ENCODE assay signal across 20 cellular contexts in genomic region chr11:77309401-77310085, GRCh38. TPM values are rescaled to one million over a fixed set of nuclear protein-coding genes. Genes with fewer than 3 reads are reported as not detected.
"Had no signal": no experiment of that assay in that cellular context is flagged by ENCODE, and none has a peak within 500 bp of the region (broad histone marks: within the 10 kb centered on the region; RNA-seq: fewer than 3 reads in every experiment).

No MANE protein-coding gene starts in this region.

- H3K36me3 Mint-ChIP-seq: activated naive CD8-positive, alpha-beta T cell treated with anti-CD3 and anti-CD28 coated beads, Interleukin-2, amount 10 ng/mL, durations not matched to agents 7 days and 5 days; natural killer cell treated with Interleukin-12 subunit alpha and Interleukin-12 subunit beta and Interleukin-15 and Interleukin-18, amount 100 ng/mL, for 72 hours had no signal

- H3K4me3 Mint-ChIP-seq: activated B cell treated with CpG ODN at 0.5 μM for 24 hours; activated CD4-positive, alpha-beta T cell treated with anti-CD3 and anti-CD28 coated beads, Interleukin-2, amount 10 ng/mL, durations not matched to agents 24 days and 14 days; activated CD8-positive, alpha-beta T cell treated with anti-CD3 and anti-CD28 coated beads, Interleukin-2, amount 10 ng/mL, durations not matched to agents 7 days and 5 days; activated naive CD8-positive, alpha-beta T cell treated with anti-CD3 and anti-CD28 coated beads, Interleukin-2, amount 10 ng/mL, durations not matched to agents 7 days and 5 days; natural killer cell treated with Interleukin-12 subunit alpha and Interleukin-12 subunit beta and Interleukin-15 and Interleukin-18, amount 100 ng/mL, for 72 hours; stimulated activated naive CD8-positive, alpha-beta T cell treated with anti-CD3 and anti-CD28 coated beads, Interleukin-15, amount 100 ng/mL, for 72 hours had no signal

- H3K9me3 Mint-ChIP-seq: activated B cell treated with CpG ODN at 0.5 μM for 24 hours; activated CD4-positive, alpha-beta T cell treated with anti-CD3 and anti-CD28 coated beads, Interleukin-2, amount 10 ng/mL, durations not matched to agents 24 days and 14 days; activated naive CD8-positive, alpha-beta T cell treated with anti-CD3 and anti-CD28 coated beads, Interleukin-2, amount 10 ng/mL, durations not matched to agents 7 days and 5 days; natural killer cell treated with Interleukin-12 subunit alpha and Interleukin-12 subunit beta and Interleukin-15 and Interleukin-18, amount 100 ng/mL, for 72 hours had no signal

- H3K4me3 ChIP-seq: testis, upper lobe of left lung had no signal

- H3K27ac Mint-ChIP-seq: activated B cell treated with CpG ODN at 0.5 μM for 24 hours; activated CD8-positive, alpha-beta T cell treated with anti-CD3 and anti-CD28 coated beads, Interleukin-2, amount 10 ng/mL, durations not matched to agents 7 days and 5 days; activated naive CD8-positive, alpha-beta T cell treated with anti-CD3 and anti-CD28 coated beads, Interleukin-2, amount 10 ng/mL, durations not matched to agents 7 days and 5 days; natural killer cell treated with Interleukin-12 subunit alpha and Interleukin-12 subunit beta and Interleukin-15 and Interleukin-18, amount 100 ng/mL, for 72 hours; stimulated activated naive CD8-positive, alpha-beta T cell treated with anti-CD3 and anti-CD28 coated beads, Interleukin-15, amount 100 ng/mL, for 72 hours had no signal

- DNase-seq: activated B cell treated with CpG ODN at 0.5 μM for 24 hours; activated CD4-positive, alpha-beta T cell treated with anti-CD3 and anti-CD28 coated beads, Interleukin-2, amount 10 ng/mL, durations not matched to agents 24 days and 14 days; activated CD8-positive, alpha-beta memory T cell treated with anti-CD3 and anti-CD28 coated beads, Interleukin-2, amount 50 U/mL, for 4 hours; activated CD8-positive, alpha-beta T cell treated with anti-CD3 and anti-CD28 coated beads, Interleukin-2, amount 10 ng/mL, durations not matched to agents 7 days and 5 days; activated effector memory CD4-positive, alpha-beta T cell treated with anti-CD3 and anti-CD28 coated beads, Interleukin-2, amount 50 U/mL, for 16 hours; activated naive CD8-positive, alpha-beta T cell treated with anti-CD3 and anti-CD28 coated beads, Interleukin-2, amount 10 ng/mL, durations not matched to agents 7 days and 5 days; activated T-cell treated with anti-CD3 and anti-CD28 coated beads, Interleukin-2, amount 50 U/mL, for 48 hours; aorta; hypothalamus; kidney glomerular epithelial cell; mesendoderm; small intestine; stimulated activated CD4-positive, alpha-beta T cell treated with anti-CD3 and anti-CD28 coated beads, Interleukin-4, amount 100 ng/mL, for 4 hours; stimulated activated naive CD8-positive, alpha-beta T cell treated with anti-CD3 and anti-CD28 coated beads, Interleukin-15, amount 100 ng/mL, for 72 hours; T-helper 2 cell; testis; upper lobe of left lung had no signal

- H3K27me3 ChIP-seq: testis, upper lobe of left lung had no signal

- H3K27me3 Mint-ChIP-seq: activated B cell treated with CpG ODN at 0.5 μM for 24 hours; activated CD4-positive, alpha-beta T cell treated with anti-CD3 and anti-CD28 coated beads, Interleukin-2, amount 10 ng/mL, durations not matched to agents 24 days and 14 days; stimulated activated naive CD8-positive, alpha-beta T cell treated with anti-CD3 and anti-CD28 coated beads, Interleukin-15, amount 100 ng/mL, for 72 hours had no signal

- H3K4me1 Mint-ChIP-seq: activated B cell treated with CpG ODN at 0.5 μM for 24 hours; activated naive CD8-positive, alpha-beta T cell treated with anti-CD3 and anti-CD28 coated beads, Interleukin-2, amount 10 ng/mL, durations not matched to agents 7 days and 5 days had no signal

- H3K27ac ChIP-seq: epithelial cell of prostate, testis, upper lobe of left lung had no signal

RNA-seq across cellular contexts. Expression of gene GDPD4, which starts 8.1 kb away (rescaled TPM):
- total RNA-seq: activated B cell treated with CpG ODN at 0.5 μM for 24 hours; activated CD4-positive, alpha-beta T cell treated with anti-CD3 and anti-CD28 coated beads, Interleukin-2, amount 10 ng/mL, durations not matched to agents 24 days and 14 days; activated CD8-positive, alpha-beta T cell treated with anti-CD3 and anti-CD28 coated beads, Interleukin-2, amount 10 ng/mL, durations not matched to agents 7 days and 5 days; activated naive CD8-positive, alpha-beta T cell treated with anti-CD3 and anti-CD28 coated beads, Interleukin-2, amount 10 ng/mL, durations not matched to agents 7 days and 5 days; aorta; natural killer cell treated with Interleukin-12 subunit alpha and Interleukin-12 subunit beta and Interleukin-15 and Interleukin-18, amount 100 ng/mL, for 72 hours; posterior vena cava; upper lobe of left lung had no signal
